Comparison of ENCODE assay signal across 12 cellular contexts in the genomic region with DNA sequence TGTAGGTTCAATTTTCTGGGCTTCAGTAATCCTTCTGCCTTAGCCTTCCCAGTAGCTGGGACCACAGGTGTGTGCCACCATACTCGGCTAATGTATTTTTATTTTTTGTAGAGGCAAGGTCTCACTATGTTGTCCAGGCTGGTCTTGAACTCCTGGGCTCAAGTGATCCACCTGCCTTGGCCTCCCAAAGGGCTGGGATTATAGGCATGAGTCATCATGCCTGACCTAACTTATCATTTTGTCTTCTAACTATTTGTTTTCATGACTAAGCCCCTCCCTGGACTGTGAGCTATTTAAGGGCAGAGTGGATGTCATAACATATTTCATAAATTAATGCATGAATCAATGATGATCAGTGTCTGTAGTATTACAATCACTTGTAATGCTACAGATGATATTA. TPM values are rescaled to one million over a fixed set of nuclear protein-coding genes. Genes with fewer than 3 reads are reported as not detected.
DNase-seq lines count a peak whose midpoint lies in the region; ATAC-seq and TF ChIP-seq lines count a peak whose summit lies in the region.
"Had no signal": no experiment of that assay in that cellular context is flagged by ENCODE, and none has a peak within 500 bp of the region (broad histone marks: within the 10 kb centered on the region; RNA-seq: fewer than 3 reads in every experiment).

No MANE protein-coding gene starts in this region.

- H3K9me3 ChIP-seq in fibroblast of lung (ENCODE audit: control insufficient read depth, insufficient read depth, low read depth, low read length) (no peaks in the 10 kb centered on the region), skeletal muscle satellite cell (replicated peaks; ENCODE audit: low read length) (no peaks in the 10 kb centered on the region)

- H3K27ac ChIP-seq in fibroblast of lung (ENCODE audit: insufficient read depth, low read length): no peak overlapping the region
- H3K27ac ChIP-seq: WERI-Rb-1 had no signal

- ATAC-seq in GM19324 (IDR thresholded peaks at IDR 0.05; ENCODE audit: low FRiP score, unreplicated experiment) (no peak), HG03354 (IDR thresholded peaks at IDR 0.05; ENCODE audit: poor library complexity, severe bottlenecking, unreplicated experiment) (no peak), left ventricle myocardium superior (no peak)

- H3K9ac ChIP-seq in fibroblast of lung (ENCODE audit: insufficient read depth, low read length) (no peak overlapping the region), skeletal muscle satellite cell (ENCODE audit: low read depth, low read length) (no peak overlapping the region)

- peaks cover 5% of the 10 kb centered on the region for H3K4me1 ChIP-seq in fibroblast of lung (ENCODE audit: control insufficient read depth, extremely low read depth, insufficient read depth, low read length)
- H3K4me1 ChIP-seq in skeletal muscle satellite cell (ENCODE audit: control insufficient read depth, insufficient read depth, low read length): peaks cover 13% of the 10 kb centered on the region

- no peak overlapping the region for H2AFZ ChIP-seq in fibroblast of lung (ENCODE audit: low read length)

- TF ChIP-seq CTCF in fibroblast of lung (conservative IDR thresholded peaks at IDR 0.05 in 1 of 2, IDR thresholded peaks at IDR 0.05 in 1 of 2; ENCODE audit: low read depth in 1 of 2, low read length in 2 of 2): no peak

- no peak overlapping the region for H3K4me3 ChIP-seq in fibroblast of lung (replicated peaks in 1 of 4; ENCODE audit: control extremely low read depth in 1 of 4, insufficient read depth in 1 of 4, low read depth in 3 of 4, low read length in 4 of 4)
- H3K4me3 ChIP-seq in skeletal muscle satellite cell (ENCODE audit: low read length): no peak overlapping the region

- no peaks in the 10 kb centered on the region for H3K79me2 ChIP-seq in fibroblast of lung (ENCODE audit: control insufficient read depth, insufficient read depth, low read length)

- H3K36me3 ChIP-seq in fibroblast of lung (ENCODE audit: control insufficient read depth, insufficient read depth, low read length) (no peaks in the 10 kb centered on the region), skeletal muscle satellite cell (ENCODE audit: insufficient read depth, low read length) (no peaks in the 10 kb centered on the region)
- H3K36me3 ChIP-seq: WERI-Rb-1 had no signal

- H3K4me2 ChIP-seq in fibroblast of lung (ENCODE audit: extremely low read depth, insufficient read depth, low read length) (no peak overlapping the region), skeletal muscle satellite cell (ENCODE audit: low read length) (peak overlapping the region; percentile 69)

- peak; percentile 47 for DNase-seq in HPDE6-E6E7 (ENCODE audit: extremely low spot score)
- DNase-seq in RPMI7951 (ENCODE audit: low read depth): peak; percentile 26
- DNase-seq in fibroblast of lung (ENCODE audit: low read depth in 2 of 2): peak; percentile 33 to 42
- DNase-seq in left ventricle myocardium superior: no peak
- DNase-seq: COR-L47, glutamatergic neuron, NCI-H1694, NCI-H82, WERI-Rb-1 had no signal

- intact Hi-C loops in left ventricle myocardium superior (cut with micrococcal nuclease): no loop called here

- H4K20me1 ChIP-seq in fibroblast of lung (ENCODE audit: control insufficient read depth, extremely low read depth, insufficient read depth, low read length): no peaks in the 10 kb centered on the region

- H3K27me3 ChIP-seq in fibroblast of lung (ENCODE audit: control insufficient read depth, insufficient read depth, low read length) (no peaks in the 10 kb centered on the region), skeletal muscle satellite cell (ENCODE audit: control insufficient read depth, insufficient read depth, low read length) (no peaks in the 10 kb centered on the region)

RNA-seq across cellular contexts. Expression of a gene that starts 56.1 kb away (rescaled TPM):
- 21.9 and 38.8 TPM in 2 replicates for total RNA-seq in RPMI7951 (2014; rRNA removed; shearing (Covaris generic))
- total RNA-seq in fibroblast of lung (10.5 and 17.0 TPM in 2 replicates), left ventricle myocardium superior (27.2 TPM)
- 35.1 and 38.2 TPM in 2 replicates for polyA plus RNA-seq in fibroblast of lung
- polyA plus RNA-seq in fibroblast of lung (2012): 14.5 and 21.0 TPM in 2 replicates
- 27.8 and 35.3 TPM in 2 replicates for polyA minus RNA-seq in fibroblast of lung (ENCODE audit: low replicate concordance)
- 13.1 and 14.2 TPM in 2 replicates for total RNA-seq in skeletal muscle satellite cell (2012; rRNA removed)
